In the genomic region with DNA sequence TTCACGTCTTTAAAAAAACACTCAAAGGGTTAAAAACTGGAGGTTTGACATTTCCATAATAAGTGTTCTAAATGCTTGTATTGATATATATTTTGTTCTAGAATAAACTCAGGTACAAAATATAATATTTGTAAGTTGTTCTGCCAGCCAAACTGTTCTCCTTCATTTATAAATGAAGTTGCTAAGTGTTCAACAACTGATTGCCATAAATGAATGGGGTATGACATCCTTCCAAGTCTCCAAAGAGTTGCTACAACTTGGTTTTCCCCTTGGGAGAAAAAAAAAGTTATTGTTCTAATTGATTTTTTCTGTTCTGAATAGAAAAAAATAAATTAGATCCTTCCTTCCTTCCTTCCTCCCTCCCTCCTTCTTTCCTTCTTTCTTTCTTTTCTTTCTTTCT, we compare ENCODE assay signal across 1 cellular context.
TF ChIP-seq lines count a peak whose summit lies in the region.

No MANE protein-coding gene starts in this region.

TF ChIP-seq in SK-N-SH, 30 proteins besides CTCF, POLR2A, EP300 and RAD21 (continued from another document):
- TF ChIP-seq TAF1 (IDR thresholded peaks at IDR 0.05; ENCODE audit: borderline replicate concordance, low read depth, low read length): no peak
- TF ChIP-seq, protein P1, sequence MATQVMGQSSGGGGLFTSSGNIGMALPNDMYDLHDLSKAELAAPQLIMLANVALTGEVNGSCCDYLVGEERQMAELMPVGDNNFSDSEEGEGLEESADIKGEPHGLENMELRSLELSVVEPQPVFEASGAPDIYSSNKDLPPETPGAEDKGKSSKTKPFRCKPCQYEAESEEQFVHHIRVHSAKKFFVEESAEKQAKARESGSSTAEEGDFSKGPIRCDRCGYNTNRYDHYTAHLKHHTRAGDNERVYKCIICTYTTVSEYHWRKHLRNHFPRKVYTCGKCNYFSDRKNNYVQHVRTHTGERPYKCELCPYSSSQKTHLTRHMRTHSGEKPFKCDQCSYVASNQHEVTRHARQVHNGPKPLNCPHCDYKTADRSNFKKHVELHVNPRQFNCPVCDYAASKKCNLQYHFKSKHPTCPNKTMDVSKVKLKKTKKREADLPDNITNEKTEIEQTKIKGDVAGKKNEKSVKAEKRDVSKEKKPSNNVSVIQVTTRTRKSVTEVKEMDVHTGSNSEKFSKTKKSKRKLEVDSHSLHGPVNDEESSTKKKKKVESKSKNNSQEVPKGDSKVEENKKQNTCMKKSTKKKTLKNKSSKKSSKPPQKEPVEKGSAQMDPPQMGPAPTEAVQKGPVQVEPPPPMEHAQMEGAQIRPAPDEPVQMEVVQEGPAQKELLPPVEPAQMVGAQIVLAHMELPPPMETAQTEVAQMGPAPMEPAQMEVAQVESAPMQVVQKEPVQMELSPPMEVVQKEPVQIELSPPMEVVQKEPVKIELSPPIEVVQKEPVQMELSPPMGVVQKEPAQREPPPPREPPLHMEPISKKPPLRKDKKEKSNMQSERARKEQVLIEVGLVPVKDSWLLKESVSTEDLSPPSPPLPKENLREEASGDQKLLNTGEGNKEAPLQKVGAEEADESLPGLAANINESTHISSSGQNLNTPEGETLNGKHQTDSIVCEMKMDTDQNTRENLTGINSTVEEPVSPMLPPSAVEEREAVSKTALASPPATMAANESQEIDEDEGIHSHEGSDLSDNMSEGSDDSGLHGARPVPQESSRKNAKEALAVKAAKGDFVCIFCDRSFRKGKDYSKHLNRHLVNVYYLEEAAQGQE (IDR thresholded peaks at IDR 0.05; ENCODE audit: low read depth, low read length): no peak
- TF ChIP-seq, protein P2, sequence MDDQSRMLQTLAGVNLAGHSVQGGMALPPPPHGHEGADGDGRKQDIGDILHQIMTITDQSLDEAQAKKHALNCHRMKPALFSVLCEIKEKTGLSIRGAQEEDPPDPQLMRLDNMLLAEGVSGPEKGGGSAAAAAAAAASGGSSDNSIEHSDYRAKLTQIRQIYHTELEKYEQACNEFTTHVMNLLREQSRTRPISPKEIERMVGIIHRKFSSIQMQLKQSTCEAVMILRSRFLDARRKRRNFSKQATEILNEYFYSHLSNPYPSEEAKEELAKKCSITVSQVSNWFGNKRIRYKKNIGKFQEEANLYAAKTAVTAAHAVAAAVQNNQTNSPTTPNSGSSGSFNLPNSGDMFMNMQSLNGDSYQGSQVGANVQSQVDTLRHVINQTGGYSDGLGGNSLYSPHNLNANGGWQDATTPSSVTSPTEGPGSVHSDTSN (IDR thresholded peaks at IDR 0.05): no peak
- no peak for TF ChIP-seq EZH2phosphoT487 (IDR thresholded peaks at IDR 0.05; ENCODE audit: borderline replicate concordance, low read depth)
- TF ChIP-seq GABPA (IDR thresholded peaks at IDR 0.05; ENCODE audit: low read depth): no peak
- TF ChIP-seq FOSL2 (IDR thresholded peaks at IDR 0.05; ENCODE audit: borderline replicate concordance, low read depth): no peak
- no peak for TF ChIP-seq RFX5 (IDR thresholded peaks at IDR 0.05; ENCODE audit: low read length)
